Comparison of ENCODE assay signal across 27 cellular contexts in the genomic region with DNA sequence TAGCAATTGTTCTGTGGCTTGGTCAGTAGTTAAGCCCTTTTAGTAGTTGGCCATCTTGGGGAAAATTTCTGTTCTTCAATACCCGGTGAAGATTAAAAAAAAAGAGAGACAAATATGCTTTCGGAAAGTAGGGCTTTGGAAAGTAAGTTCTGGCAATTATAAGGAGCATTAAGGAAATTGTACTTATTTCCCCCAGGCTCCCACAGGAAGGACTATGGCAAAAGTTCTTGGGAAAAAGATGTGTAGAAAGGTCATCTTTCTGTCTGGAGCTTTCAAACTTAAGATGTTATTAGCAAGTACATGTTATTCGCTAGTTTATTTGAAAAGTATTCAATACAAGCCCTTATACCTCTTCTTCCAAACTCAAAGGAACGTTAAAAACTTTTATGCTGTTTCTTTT.
"Had no signal": no experiment of that assay in that cellular context is flagged by ENCODE, and none has a peak within 500 bp of the region (broad histone marks: within the 10 kb centered on the region; RNA-seq: fewer than 3 reads in every experiment).

No MANE protein-coding gene starts in this region.

- H3K27ac ChIP-seq: neural progenitor cell, ovary, parathyroid adenoma, psoas muscle, right lobe of liver, sigmoid colon, thoracic aorta, thyroid gland, tibial nerve, upper lobe of left lung, vagina had no signal

- H3K4me1 Mint-ChIP-seq: natural killer cell; stimulated activated effector memory CD8-positive, alpha-beta T cell treated with anti-CD3 and anti-CD28 coated beads, Interleukin-12 subunit alpha, Interleukin-12 subunit beta, amount 100 ng/mL, for 72 hours; stimulated activated naive B cell treated with anti-CD40 and anti-IgM and Interleukin-4, amounts not matched to agents 10 μg/mL and 1 μg/mL and 100 μg/mL, for 72 hours had no signal

- H3K79me2 ChIP-seq: parathyroid adenoma had no signal

- H3K9ac ChIP-seq: neural progenitor cell, parathyroid adenoma had no signal

- H3K27me3 ChIP-seq: neural progenitor cell, ovary, right lobe of liver, sigmoid colon, thyroid gland, upper lobe of left lung, vagina had no signal

- DNase-seq: natural killer cell; occipital lobe; ovary; posterior cingulate gyrus; psoas muscle; right cardiac atrium; right lobe of liver; sigmoid colon; small intestine; stimulated activated CD4-positive, alpha-beta T cell treated with anti-CD3 and anti-CD28 coated beads, Interleukin-15, amount 100 ng/mL, for 24 hours; stimulated activated CD4-positive, alpha-beta T cell treated with anti-CD3 and anti-CD28 coated beads, Interleukin-2, amount 100 ng/mL, for 24 hours; stimulated activated CD4-positive, alpha-beta T cell treated with anti-CD3 and anti-CD28 coated beads, Interleukin-2, amount 100 ng/mL, for 48 hours; stimulated activated CD4-positive, alpha-beta T cell treated with anti-CD3 and anti-CD28 coated beads, Interleukin-4, amount 100 ng/mL, for 24 hours; stimulated activated naive B cell treated with anti-CD40 and anti-IgM and Interleukin-4, amounts not matched to agents 10 μg/mL and 1 μg/mL and 100 μg/mL, for 72 hours; stimulated activated naive CD4-positive, alpha-beta T cell treated with Interleukin-2 at 50 U/mL for 16 hours; thyroid gland; trophoblast cell; upper lobe of left lung had no signal

- H3K27ac Mint-ChIP-seq: natural killer cell; neural progenitor cell; progenitor cell of endocrine pancreas; stimulated activated effector memory CD8-positive, alpha-beta T cell treated with anti-CD3 and anti-CD28 coated beads, Interleukin-12 subunit alpha, Interleukin-12 subunit beta, amount 100 ng/mL, for 72 hours; stimulated activated naive B cell treated with anti-CD40 and anti-IgM and Interleukin-4, amounts not matched to agents 10 μg/mL and 1 μg/mL and 100 μg/mL, for 72 hours; stimulated activated naive CD8-positive, alpha-beta T cell treated with anti-CD3 and anti-CD28 coated beads, Interleukin-15, Interleukin-2, amounts not matched to agents 100 ng/mL and 50 ng/mL, for 24 hours had no signal

- H3K36me3 ChIP-seq: neural progenitor cell, ovary, right lobe of liver, sigmoid colon, thoracic aorta, thyroid gland, tibial nerve, upper lobe of left lung, vagina had no signal

- H3K4me2 ChIP-seq: neural progenitor cell had no signal

- H3K9me3 ChIP-seq: ovary, psoas muscle, right lobe of liver, sigmoid colon, thoracic aorta, thyroid gland, tibial nerve, upper lobe of left lung, vagina had no signal

- H3K4me3 Mint-ChIP-seq: natural killer cell; nephron; neural progenitor cell; stimulated activated effector memory CD8-positive, alpha-beta T cell treated with anti-CD3 and anti-CD28 coated beads, Interleukin-12 subunit alpha, Interleukin-12 subunit beta, amount 100 ng/mL, for 72 hours; stimulated activated naive B cell treated with anti-CD40 and anti-IgM and Interleukin-4, amounts not matched to agents 10 μg/mL and 1 μg/mL and 100 μg/mL, for 72 hours; stimulated activated naive CD8-positive, alpha-beta T cell treated with anti-CD3 and anti-CD28 coated beads, Interleukin-15, Interleukin-2, amounts not matched to agents 100 ng/mL and 50 ng/mL, for 24 hours had no signal

- H2AFZ ChIP-seq: neural progenitor cell, parathyroid adenoma had no signal

- H3K4me3 ChIP-seq: neural progenitor cell, ovary, psoas muscle, right lobe of liver, sigmoid colon, thoracic aorta, thyroid gland, tibial nerve, upper lobe of left lung, vagina had no signal

- H3K9me3 Mint-ChIP-seq: natural killer cell; nephron; neural progenitor cell; stimulated activated effector memory CD8-positive, alpha-beta T cell treated with anti-CD3 and anti-CD28 coated beads, Interleukin-12 subunit alpha, Interleukin-12 subunit beta, amount 100 ng/mL, for 72 hours; stimulated activated naive B cell treated with anti-CD40 and anti-IgM and Interleukin-4, amounts not matched to agents 10 μg/mL and 1 μg/mL and 100 μg/mL, for 72 hours; stimulated activated naive CD8-positive, alpha-beta T cell treated with anti-CD3 and anti-CD28 coated beads, Interleukin-15, Interleukin-2, amounts not matched to agents 100 ng/mL and 50 ng/mL, for 24 hours had no signal

- ATAC-seq: natural killer cell; psoas muscle; right cardiac atrium; right lobe of liver; stimulated activated effector memory CD8-positive, alpha-beta T cell treated with anti-CD3 and anti-CD28 coated beads, Interleukin-12 subunit alpha, Interleukin-12 subunit beta, amount 100 ng/mL, for 72 hours; stimulated activated naive B cell treated with anti-CD40 and anti-IgM and Interleukin-4, amounts not matched to agents 10 μg/mL and 1 μg/mL and 100 μg/mL, for 72 hours had no signal

- H3K36me3 Mint-ChIP-seq: natural killer cell; neural progenitor cell; stimulated activated effector memory CD8-positive, alpha-beta T cell treated with anti-CD3 and anti-CD28 coated beads, Interleukin-12 subunit alpha, Interleukin-12 subunit beta, amount 100 ng/mL, for 72 hours; stimulated activated naive B cell treated with anti-CD40 and anti-IgM and Interleukin-4, amounts not matched to agents 10 μg/mL and 1 μg/mL and 100 μg/mL, for 72 hours had no signal

- H3K4me1 ChIP-seq: parathyroid adenoma, psoas muscle, right lobe of liver, sigmoid colon, tibial nerve, upper lobe of left lung, vagina had no signal
